8 cellular contexts compared by ENCODE assay signal in genomic region chr7:55255501-55256445, GRCh38.
DNase-seq lines count a peak whose midpoint lies in the region; ATAC-seq and TF ChIP-seq lines count a peak whose summit lies in the region.

No MANE protein-coding gene starts in this region.

- no peaks in the 10 kb centered on the region for H3K9me2 ChIP-seq in Loucy (replicated peaks; ENCODE audit: low read depth, low read length)

- H3K27me3 ChIP-seq in H7 (ENCODE audit: control insufficient read depth, insufficient read depth, low read length) (peaks cover 31% of the 10 kb centered on the region), Loucy (ENCODE audit: insufficient read depth, low read length, poor library complexity, severe bottlenecking) (no peaks in the 10 kb centered on the region), right cardiac atrium (ENCODE audit: control insufficient read depth, insufficient read depth) (no peaks in the 10 kb centered on the region), rectal smooth muscle tissue (ENCODE audit: control insufficient read depth, insufficient read depth, low read length) (peaks cover 3% of the 10 kb centered on the region), aorta (ENCODE audit: control insufficient read depth in 1 of 2, insufficient read depth in 2 of 2, low read length in 1 of 2) (no peaks in the 10 kb centered on the region)

- peak; percentile 57 for DNase-seq in GM04504 (ENCODE audit: low read depth)
- DNase-seq in H7, result peak; percentile 90
- DNase-seq in T follicular helper cell (ENCODE audit: low read depth), result peak; percentile 44
- peak; percentile 48 for DNase-seq in amniotic epithelial cell (ENCODE audit: low read depth)
- peak; percentile 86 to 94 (median 93) for DNase-seq in right cardiac atrium
- DNase-seq in aorta, result peak; percentile 86 to 95

- no peaks in the 10 kb centered on the region for H3F3A ChIP-seq in Loucy (ENCODE audit: low read depth)

- H3K27ac ChIP-seq in right cardiac atrium (ENCODE audit: low read length) (no peak overlapping the region), rectal smooth muscle tissue (ENCODE audit: low read depth, low read length) (no peak overlapping the region), aorta (ENCODE audit: low read depth in 1 of 2, low read length in 2 of 2) (no peak overlapping the region)

- H4K20me1 ChIP-seq in Loucy (ENCODE audit: insufficient read depth, low read length, poor library complexity, severe bottlenecking), result no peaks in the 10 kb centered on the region

- TF ChIP-seq CTCF in Loucy (conservative IDR thresholded peaks at IDR 0.05; ENCODE audit: low read length), result peak; percentile 17; the same call in 1 of the 2 replicates

- H3K4me2 ChIP-seq in Loucy (ENCODE audit: low read depth, low read length, poor library complexity, severe bottlenecking), result no peak overlapping the region

- peak; percentile 95 to 96 for ATAC-seq in right cardiac atrium
- ATAC-seq in aorta (ENCODE audit: low FRiP score), result peak; percentile 94

- H3K79me2 ChIP-seq in Loucy (ENCODE audit: insufficient read depth, low read length), result no peaks in the 10 kb centered on the region

- H2AFZ ChIP-seq in Loucy (ENCODE audit: low read length), result no peak overlapping the region

- H3K9me3 ChIP-seq in Loucy (ENCODE audit: insufficient read depth, low read depth, low read length) (no peaks in the 10 kb centered on the region; the same call in 1 of the 2 replicates), right cardiac atrium (ENCODE audit: control insufficient read depth, low read length) (no peaks in the 10 kb centered on the region), aorta (ENCODE audit: control insufficient read depth, low read length) (no peaks in the 10 kb centered on the region)

- WGBS in right cardiac atrium, result 21% methylated on average over 43 of the region's 43 CpGs
- 20 to 21% methylated on average over 43 of the region's 43 CpGs for WGBS in aorta, 2 donors

- H3K4me3 ChIP-seq in H7 (ENCODE audit: insufficient read depth, low read depth, low read length), result peak overlapping the region; percentile 58
- no peak overlapping the region for H3K4me3 ChIP-seq in Loucy (ENCODE audit: low read length, poor library complexity, severe bottlenecking)
- peak overlapping the region; percentile 44 for H3K4me3 ChIP-seq in right cardiac atrium (ENCODE audit: low read length)
- H3K4me3 ChIP-seq in rectal smooth muscle tissue (ENCODE audit: low read length), result peak overlapping the region; percentile 73
- peak overlapping the region; percentile 19 to 21 for H3K4me3 ChIP-seq in aorta (ENCODE audit: low read length in 2 of 2)

- no peaks in the 10 kb centered on the region for H3K4me1 ChIP-seq in Loucy (ENCODE audit: insufficient read depth, low read length, poor library complexity, severe bottlenecking)
- H3K4me1 ChIP-seq in right cardiac atrium (ENCODE audit: control insufficient read depth, insufficient read depth, low read length), result no peaks in the 10 kb centered on the region
- no peaks in the 10 kb centered on the region for H3K4me1 ChIP-seq in rectal smooth muscle tissue (ENCODE audit: control insufficient read depth, insufficient read depth, low read length)
- no peaks in the 10 kb centered on the region for H3K4me1 ChIP-seq in aorta (ENCODE audit: control insufficient read depth in 1 of 2, insufficient read depth in 2 of 2, low read length in 2 of 2)

- no peaks in the 10 kb centered on the region for H3K36me3 ChIP-seq in H7 (replicated peaks; ENCODE audit: control insufficient read depth, insufficient read depth, low read length)
- H3K36me3 ChIP-seq in Loucy (ENCODE audit: insufficient read depth, low read length), result no peaks in the 10 kb centered on the region
- H3K36me3 ChIP-seq in rectal smooth muscle tissue (ENCODE audit: control insufficient read depth, insufficient read depth, low read length), result no peaks in the 10 kb centered on the region
- H3K36me3 ChIP-seq in aorta (ENCODE audit: control insufficient read depth in 1 of 2, insufficient read depth in 2 of 2, low read length in 1 of 2), result no peaks in the 10 kb centered on the region

- no peak overlapping the region for H3K9ac ChIP-seq in Loucy (ENCODE audit: low read depth, low read length, poor library complexity, severe bottlenecking)
- H3K9ac ChIP-seq in rectal smooth muscle tissue (ENCODE audit: low read length), result no peak overlapping the region

- intact Hi-C loops in right cardiac atrium (cut with DNase I), result loop anchor here (2.0 to 10.0 kb wide), 7 partner anchors 111 to 483 kb away; partner anchors contain the start of gene EGFR (in 1 of the 4)
- intact Hi-C loops in aorta (cut with DNase I), result loop anchor here (1.0 to 10.0 kb wide), 5 partner anchors 201 to 483 kb away; partner anchors contain the start of gene EGFR (in 1 of the 2)
